ENCODE assay signal across 14 cellular contexts in genomic region chr12:80714055-80714454, GRCh38. TPM values are rescaled to one million over a fixed set of nuclear protein-coding genes. Genes with fewer than 3 reads are reported as not detected.
DNase-seq lines count a peak whose midpoint lies in the region; ATAC-seq and TF ChIP-seq lines count a peak whose summit lies in the region.
"Had no signal": no experiment of that assay in that cellular context is flagged by ENCODE, and none has a peak within 500 bp of the region (broad histone marks: within the 10 kb centered on the region; RNA-seq: fewer than 3 reads in every experiment).

No MANE protein-coding gene starts in this region.

- peaks cover 6% of the 10 kb centered on the region for H3K27me3 Mint-ChIP-seq in endothelial cell (ENCODE audit: unreplicated experiment)
- peaks cover 3 to 6% of the 10 kb centered on the region in 2 donors for H3K27me3 Mint-ChIP-seq in CD4-positive, alpha-beta memory T cell

- H3K27me3 ChIP-seq in skeletal muscle tissue (ENCODE audit: control insufficient read depth in 3 of 3, insufficient read depth in 3 of 3, low read length in 3 of 3), result peaks cover 0 to 10% (median 5%) of the 10 kb centered on the region in 3 donors
- H3K27me3 ChIP-seq in Peyer's patch, result peaks cover 0 to 4% of the 10 kb centered on the region in 2 donors
- H3K27me3 ChIP-seq in CD4-positive, alpha-beta memory T cell (ENCODE audit: insufficient read depth, low read length), result no peaks in the 10 kb centered on the region
- H3K27me3 ChIP-seq: ovary had no signal

- ATAC-seq in HG03571 (IDR thresholded peaks at IDR 0.05; ENCODE audit: unreplicated experiment), result no peak

- peaks cover 38% of the 10 kb centered on the region for H3K4me1 Mint-ChIP-seq in endothelial cell (ENCODE audit: unreplicated experiment)
- no peaks in the 10 kb centered on the region for H3K4me1 Mint-ChIP-seq in CD4-positive, alpha-beta memory T cell

- CTCF ChIA-PET in CD4-positive, alpha-beta memory T cell (lab: Charles Lee; ENCODE audit: partially characterized antibody), result no interaction called here

- intact Hi-C loops in CD4-positive, alpha-beta memory T cell (cut with micrococcal nuclease), result no loop called here

- H3K36me3 ChIP-seq in skeletal muscle tissue (ENCODE audit: control insufficient read depth in 3 of 3, insufficient read depth in 3 of 3, low read length in 3 of 3) (peaks cover 0 to under 1% (median 0%) of the 10 kb centered on the region in 3 donors), Peyer's patch (no peaks in the 10 kb centered on the region)
- no peaks in the 10 kb centered on the region for H3K36me3 ChIP-seq in CD4-positive, alpha-beta memory T cell (ENCODE audit: insufficient read depth, low read length)
- H3K36me3 ChIP-seq: ovary had no signal

- no peaks in the 10 kb centered on the region for H3K9me3 Mint-ChIP-seq in endothelial cell (ENCODE audit: unreplicated experiment)
- H3K9me3 Mint-ChIP-seq in CD4-positive, alpha-beta memory T cell, result peaks cover 0 to 20% (median 10%) of the 10 kb centered on the region in 8 donors

- H3K4me1 ChIP-seq in skeletal muscle tissue (ENCODE audit: control insufficient read depth in 3 of 3, insufficient read depth in 3 of 3, low read length in 3 of 3), result peaks cover 3 to 11% (median 4%) of the 10 kb centered on the region in 3 donors
- no peaks in the 10 kb centered on the region for H3K4me1 ChIP-seq in Peyer's patch
- no peaks in the 10 kb centered on the region for H3K4me1 ChIP-seq in CD4-positive, alpha-beta memory T cell (ENCODE audit: insufficient read depth, low read length)

- H3K4me3 Mint-ChIP-seq in endothelial cell (ENCODE audit: unreplicated experiment), result peak overlapping the region; percentile 12
- H3K4me3 Mint-ChIP-seq in CD4-positive, alpha-beta memory T cell, result no peak overlapping the region

- POLR2A ChIA-PET in CD4-positive, alpha-beta memory T cell (lab: Charles Lee; ENCODE audit: partially characterized antibody), result no interaction called here

- peak overlapping the region; percentile 69 to 86 (median 76) for H3K9ac ChIP-seq in skeletal muscle tissue (ENCODE audit: low read depth in 1 of 3, low read length in 3 of 3)

- DNase-seq in M059J (ENCODE audit: low read depth), result peak; percentile 28
- no peak for DNase-seq in endothelial cell (ENCODE audit: low spot score)
- peak; percentile 78 for DNase-seq in left kidney (ENCODE audit: low read depth, low spot score)
- DNase-seq in Peyer's patch, result no peak
- DNase-seq in CD4-positive, alpha-beta memory T cell, result no peak
- DNase-seq: activated CD8-positive, alpha-beta memory T cell treated with anti-CD3 and anti-CD28 coated beads, Interleukin-2, amount 50 U/mL, for 48 hours; anterior cingulate cortex; COR-L47; NCI-H1436 treated with DMSO at 0.1 percent for 48 hours; NCI-H526; ovary had no signal

- H3K27ac ChIP-seq in skeletal muscle tissue (ENCODE audit: low read depth, low read length) (peak overlapping the region; percentile 80), Peyer's patch (no peak overlapping the region)
- H3K27ac ChIP-seq in CD4-positive, alpha-beta memory T cell (ENCODE audit: low read depth, low read length), result no peak overlapping the region
- H3K27ac ChIP-seq: ovary had no signal

- no peaks in the 10 kb centered on the region for H3K36me3 Mint-ChIP-seq in endothelial cell (ENCODE audit: low read depth, unreplicated experiment)
- H3K36me3 Mint-ChIP-seq in CD4-positive, alpha-beta memory T cell, result no peaks in the 10 kb centered on the region

- no peak for TF ChIP-seq POLR2A in Peyer's patch (IDR thresholded peaks at IDR 0.05)

- H3K9me3 ChIP-seq in skeletal muscle tissue (ENCODE audit: control insufficient read depth in 3 of 3, low read length in 3 of 3) (no peaks in the 10 kb centered on the region), Peyer's patch (no peaks in the 10 kb centered on the region)
- H3K9me3 ChIP-seq in CD4-positive, alpha-beta memory T cell (ENCODE audit: control insufficient read depth in 1 of 2, low read length in 2 of 2), result no peaks in the 10 kb centered on the region
- H3K9me3 ChIP-seq: ovary had no signal

- no peak overlapping the region for H3K27ac Mint-ChIP-seq in endothelial cell (ENCODE audit: unreplicated experiment)
- no peak overlapping the region for H3K27ac Mint-ChIP-seq in CD4-positive, alpha-beta memory T cell

- H3K4me3 ChIP-seq in skeletal muscle tissue (ENCODE audit: low read length in 3 of 3), result peak overlapping the region; percentile 56 to 70 (median 69)
- no peak overlapping the region for H3K4me3 ChIP-seq in Peyer's patch
- H3K4me3 ChIP-seq in CD4-positive, alpha-beta memory T cell (ENCODE audit: low read length in 2 of 2), result no peak overlapping the region
- H3K4me3 ChIP-seq: ovary had no signal

- TF ChIP-seq CTCF in endothelial cell (IDR thresholded peaks at IDR 0.05; ENCODE audit: unreplicated experiment) (no peak), Peyer's patch (IDR thresholded peaks at IDR 0.05) (no peak)

RNA-seq across cellular contexts. Expression of gene MYF5, which starts 2.7 kb away (rescaled TPM):
- total RNA-seq in M059J (2014; rRNA removed; shearing (Covaris generic)), result not detected in 2 replicates
- total RNA-seq in endothelial cell (ENCODE audit: unreplicated experiment), result not detected
- 28.2 TPM for total RNA-seq in skeletal muscle tissue
- not detected for total RNA-seq in Peyer's patch
- not detected for total RNA-seq in CD4-positive, alpha-beta memory T cell
- polyA plus RNA-seq in CD4-positive, alpha-beta memory T cell, result not detected
- total RNA-seq: endothelial cell of umbilical vein, ovary had no signal
- polyA plus RNA-seq: endothelial cell of umbilical vein, ovary had no signal

RNA-seq across cellular contexts. Expression of gene MYF6, which starts 6.6 kb away (rescaled TPM):
- total RNA-seq in M059J (2014; rRNA removed; shearing (Covaris generic)), result not detected in 2 replicates
- total RNA-seq in endothelial cell (ENCODE audit: unreplicated experiment) (0.31 TPM), skeletal muscle tissue (136 TPM), Peyer's patch (not detected)
- not detected for total RNA-seq in CD4-positive, alpha-beta memory T cell
- not detected for polyA plus RNA-seq in CD4-positive, alpha-beta memory T cell
- total RNA-seq: endothelial cell of umbilical vein, ovary had no signal
- polyA plus RNA-seq: endothelial cell of umbilical vein, ovary had no signal

Comparison
In these comparisons a context has a peak if more than half of its experiments do, and no peak if none do; other contexts are left out.
1. DNase-seq: peak in M059J (single experiment) and left kidney (single experiment); none in endothelial cell (single experiment), Peyer's patch (0 of 3) and CD4-positive, alpha-beta memory T cell (0 of 5).
2. H3K4me3 ChIP-seq: peak in skeletal muscle tissue (3 of 3); none in Peyer's patch (0 of 4) and CD4-positive, alpha-beta memory T cell (0 of 2).
3. RNA of gene MYF5, which starts 2.7 kb away (total RNA-seq): 28.2 TPM in skeletal muscle tissue (single experiment); not detected in M059J, not detected in endothelial cell (single experiment), not detected in Peyer's patch and not detected in CD4-positive, alpha-beta memory T cell; every median in the first group is over 10 times any median in the second.
4. RNA of gene MYF6, which starts 6.6 kb away (total RNA-seq): 136 TPM in skeletal muscle tissue (single experiment); 0.31 TPM in endothelial cell (single experiment), not detected in M059J, not detected in Peyer's patch and not detected in CD4-positive, alpha-beta memory T cell; every median in the first group is over 100 times any median in the second.